Comparison of ENCODE assay signal across 1 cellular context in the genomic region with DNA sequence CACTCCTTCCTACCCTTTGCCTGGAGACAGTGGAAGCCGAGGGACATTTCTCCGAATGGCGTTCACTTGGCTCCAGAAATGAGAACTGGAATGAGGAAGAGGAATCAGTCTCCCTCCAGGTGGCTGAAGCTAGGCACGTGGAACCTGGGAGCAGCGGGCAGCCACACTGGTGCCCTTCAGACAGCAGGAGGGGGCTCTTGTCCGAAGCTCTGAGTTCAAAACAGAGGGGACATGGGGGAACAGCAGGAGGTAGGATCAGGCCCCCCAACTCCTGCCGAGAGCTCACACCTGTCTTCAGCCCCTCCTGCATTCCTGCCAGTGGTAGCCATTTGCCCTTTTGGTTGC.
TF ChIP-seq lines count a peak whose summit lies in the region.

No MANE protein-coding gene starts in this region.

TF ChIP-seq in K562, 482 proteins besides CTCF, POLR2A, EP300 and RAD21:
- TF ChIP-seq NKRF (IDR thresholded peaks at IDR 0.05; ENCODE audit: borderline replicate concordance) (no peak), L3MBTL2 (IDR thresholded peaks at IDR 0.05) (peak; percentile 70), SPI1 (IDR thresholded peaks at IDR 0.05; ENCODE audit: borderline replicate concordance, low read depth, low read length) (peak; percentile 70; the same call in 1 of the 2 replicates), SMAD1 (IDR thresholded peaks at IDR 0.05; ENCODE audit: low read depth, low read length, partially characterized antibody) (no peak), NFRKB (IDR thresholded peaks at IDR 0.05; ENCODE audit: low read depth) (no peak), MLX (CRISPR knock-in tag; conservative IDR thresholded peaks at IDR 0.05) (no peak), MYC (IDR thresholded peaks at IDR 0.05; ENCODE audit: low read depth, low read length) (0 out of 2 replicates have a peak, but pooled peaks have one; percentile 15), MYC (CRISPR knock-in tag; IDR thresholded peaks at IDR 0.05; ENCODE audit: borderline replicate concordance, low read depth) (no peak), RBFOX2 (IDR thresholded peaks at IDR 0.05; ENCODE audit: low read depth, low read length) (peak; percentile 34; the same call in 1 of the 2 replicates), MCM3 (IDR thresholded peaks at IDR 0.05) (no peak), SOX6 (IDR thresholded peaks at IDR 0.05) (no peak), NRF1 (conservative IDR thresholded peaks at IDR 0.05 in 1 of 2, IDR thresholded peaks at IDR 0.05 in 1 of 2) (0 out of 4 replicates have a peak, but pooled peaks have one; percentile 1 to 4)
- TF ChIP-seq, protein P1, sequence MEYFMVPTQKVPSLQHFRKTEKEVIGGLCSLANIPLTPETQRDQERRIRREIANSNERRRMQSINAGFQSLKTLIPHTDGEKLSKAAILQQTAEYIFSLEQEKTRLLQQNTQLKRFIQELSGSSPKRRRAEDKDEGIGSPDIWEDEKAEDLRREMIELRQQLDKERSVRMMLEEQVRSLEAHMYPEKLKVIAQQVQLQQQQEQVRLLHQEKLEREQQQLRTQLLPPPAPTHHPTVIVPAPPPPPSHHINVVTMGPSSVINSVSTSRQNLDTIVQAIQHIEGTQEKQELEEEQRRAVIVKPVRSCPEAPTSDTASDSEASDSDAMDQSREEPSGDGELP (CRISPR knock-in tag; IDR thresholded peaks at IDR 0.05; ENCODE audit: borderline replicate concordance), result peak; percentile 11; the same call in 1 of the 2 replicates
- TF ChIP-seq, protein P2, sequence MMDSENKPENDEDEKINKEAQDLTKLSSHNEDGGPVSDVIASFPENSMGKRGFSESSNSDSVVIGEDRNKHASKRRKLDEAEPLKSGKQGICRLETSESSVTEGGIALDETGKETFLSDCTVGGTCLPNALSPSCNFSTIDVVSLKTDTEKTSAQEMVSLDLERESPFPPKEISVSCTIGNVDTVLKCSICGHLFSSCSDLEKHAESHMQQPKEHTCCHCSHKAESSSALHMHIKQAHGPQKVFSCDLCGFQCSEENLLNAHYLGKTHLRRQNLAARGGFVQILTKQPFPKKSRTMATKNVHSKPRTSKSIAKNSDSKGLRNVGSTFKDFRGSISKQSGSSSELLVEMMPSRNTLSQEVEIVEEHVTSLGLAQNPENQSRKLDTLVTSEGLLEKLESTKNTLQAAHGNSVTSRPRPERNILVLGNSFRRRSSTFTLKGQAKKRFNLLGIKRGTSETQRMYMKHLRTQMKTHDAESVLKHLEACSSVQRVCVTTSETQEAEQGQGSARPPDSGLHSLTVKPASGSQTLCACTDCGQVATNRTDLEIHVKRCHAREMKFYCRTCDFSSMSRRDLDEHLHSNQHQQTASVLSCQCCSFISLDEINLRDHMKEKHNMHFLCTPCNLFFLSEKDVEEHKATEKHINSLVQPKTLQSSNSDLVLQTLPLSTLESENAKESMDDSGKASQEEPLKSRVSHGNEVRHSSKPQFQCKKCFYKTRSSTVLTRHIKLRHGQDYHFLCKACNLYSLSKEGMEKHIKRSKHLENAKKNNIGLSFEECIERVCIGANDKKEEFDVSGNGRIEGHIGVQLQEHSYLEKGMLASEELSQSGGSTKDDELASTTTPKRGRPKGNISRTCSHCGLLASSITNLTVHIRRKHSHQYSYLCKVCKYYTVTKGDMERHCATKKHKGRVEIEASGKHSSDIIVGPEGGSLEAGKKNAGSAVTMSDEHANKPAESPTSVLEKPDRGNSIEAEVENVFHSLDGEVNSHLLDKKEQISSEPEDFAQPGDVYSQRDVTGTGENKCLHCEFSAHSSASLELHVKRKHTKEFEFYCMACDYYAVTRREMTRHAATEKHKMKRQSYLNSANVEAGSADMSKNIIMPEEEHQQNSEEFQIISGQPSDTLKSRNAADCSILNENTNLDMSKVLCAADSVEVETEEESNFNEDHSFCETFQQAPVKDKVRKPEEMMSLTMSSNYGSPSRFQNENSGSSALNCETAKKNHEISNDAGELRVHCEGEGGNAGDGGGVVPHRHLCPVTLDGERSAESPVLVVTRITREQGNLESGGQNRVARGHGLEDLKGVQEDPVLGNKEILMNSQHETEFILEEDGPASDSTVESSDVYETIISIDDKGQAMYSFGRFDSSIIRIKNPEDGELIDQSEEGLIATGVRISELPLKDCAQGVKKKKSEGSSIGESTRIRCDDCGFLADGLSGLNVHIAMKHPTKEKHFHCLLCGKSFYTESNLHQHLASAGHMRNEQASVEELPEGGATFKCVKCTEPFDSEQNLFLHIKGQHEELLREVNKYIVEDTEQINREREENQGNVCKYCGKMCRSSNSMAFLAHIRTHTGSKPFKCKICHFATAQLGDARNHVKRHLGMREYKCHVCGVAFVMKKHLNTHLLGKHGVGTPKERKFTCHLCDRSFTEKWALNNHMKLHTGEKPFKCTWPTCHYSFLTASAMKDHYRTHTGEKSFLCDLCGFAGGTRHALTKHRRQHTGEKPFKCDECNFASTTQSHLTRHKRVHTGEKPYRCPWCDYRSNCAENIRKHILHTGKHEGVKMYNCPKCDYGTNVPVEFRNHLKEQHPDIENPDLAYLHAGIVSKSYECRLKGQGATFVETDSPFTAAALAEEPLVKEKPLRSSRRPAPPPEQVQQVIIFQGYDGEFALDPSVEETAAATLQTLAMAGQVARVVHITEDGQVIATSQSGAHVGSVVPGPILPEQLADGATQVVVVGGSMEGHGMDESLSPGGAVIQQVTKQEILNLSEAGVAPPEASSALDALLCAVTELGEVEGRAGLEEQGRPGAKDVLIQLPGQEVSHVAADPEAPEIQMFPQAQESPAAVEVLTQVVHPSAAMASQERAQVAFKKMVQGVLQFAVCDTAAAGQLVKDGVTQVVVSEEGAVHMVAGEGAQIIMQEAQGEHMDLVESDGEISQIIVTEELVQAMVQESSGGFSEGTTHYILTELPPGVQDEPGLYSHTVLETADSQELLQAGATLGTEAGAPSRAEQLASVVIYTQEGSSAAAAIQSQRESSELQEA (IDR thresholded peaks at IDR 0.05; ENCODE audit: low read depth), result 0 out of 2 replicates have a peak, but pooled peaks have one; percentile 6
- TF ChIP-seq, protein P3, sequence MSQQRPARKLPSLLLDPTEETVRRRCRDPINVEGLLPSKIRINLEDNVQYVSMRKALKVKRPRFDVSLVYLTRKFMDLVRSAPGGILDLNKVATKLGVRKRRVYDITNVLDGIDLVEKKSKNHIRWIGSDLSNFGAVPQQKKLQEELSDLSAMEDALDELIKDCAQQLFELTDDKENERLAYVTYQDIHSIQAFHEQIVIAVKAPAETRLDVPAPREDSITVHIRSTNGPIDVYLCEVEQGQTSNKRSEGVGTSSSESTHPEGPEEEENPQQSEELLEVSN (IDR thresholded peaks at IDR 0.05; ENCODE audit: borderline replicate concordance in 1 of 2, extremely low read depth in 1 of 2, insufficient read depth in 1 of 2, insufficient read length in 1 of 2, low read depth in 1 of 2, low read length in 1 of 2, poor library complexity in 1 of 2, severe bottlenecking in 1 of 2), result peak in 1 of 2 experiments; percentile 7
- TF ChIP-seq, protein P4, sequence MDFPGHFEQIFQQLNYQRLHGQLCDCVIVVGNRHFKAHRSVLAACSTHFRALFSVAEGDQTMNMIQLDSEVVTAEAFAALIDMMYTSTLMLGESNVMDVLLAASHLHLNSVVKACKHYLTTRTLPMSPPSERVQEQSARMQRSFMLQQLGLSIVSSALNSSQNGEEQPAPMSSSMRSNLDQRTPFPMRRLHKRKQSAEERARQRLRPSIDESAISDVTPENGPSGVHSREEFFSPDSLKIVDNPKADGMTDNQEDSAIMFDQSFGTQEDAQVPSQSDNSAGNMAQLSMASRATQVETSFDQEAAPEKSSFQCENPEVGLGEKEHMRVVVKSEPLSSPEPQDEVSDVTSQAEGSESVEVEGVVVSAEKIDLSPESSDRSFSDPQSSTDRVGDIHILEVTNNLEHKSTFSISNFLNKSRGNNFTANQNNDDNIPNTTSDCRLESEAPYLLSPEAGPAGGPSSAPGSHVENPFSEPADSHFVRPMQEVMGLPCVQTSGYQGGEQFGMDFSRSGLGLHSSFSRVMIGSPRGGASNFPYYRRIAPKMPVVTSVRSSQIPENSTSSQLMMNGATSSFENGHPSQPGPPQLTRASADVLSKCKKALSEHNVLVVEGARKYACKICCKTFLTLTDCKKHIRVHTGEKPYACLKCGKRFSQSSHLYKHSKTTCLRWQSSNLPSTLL (IDR thresholded peaks at IDR 0.05), result 0 out of 2 replicates have a peak, but pooled peaks have one; percentile 6
TF ChIP-seq in K562: peak in this region for 9.
